Comparison of ENCODE assay signal across 18 cellular contexts in the genomic region with DNA sequence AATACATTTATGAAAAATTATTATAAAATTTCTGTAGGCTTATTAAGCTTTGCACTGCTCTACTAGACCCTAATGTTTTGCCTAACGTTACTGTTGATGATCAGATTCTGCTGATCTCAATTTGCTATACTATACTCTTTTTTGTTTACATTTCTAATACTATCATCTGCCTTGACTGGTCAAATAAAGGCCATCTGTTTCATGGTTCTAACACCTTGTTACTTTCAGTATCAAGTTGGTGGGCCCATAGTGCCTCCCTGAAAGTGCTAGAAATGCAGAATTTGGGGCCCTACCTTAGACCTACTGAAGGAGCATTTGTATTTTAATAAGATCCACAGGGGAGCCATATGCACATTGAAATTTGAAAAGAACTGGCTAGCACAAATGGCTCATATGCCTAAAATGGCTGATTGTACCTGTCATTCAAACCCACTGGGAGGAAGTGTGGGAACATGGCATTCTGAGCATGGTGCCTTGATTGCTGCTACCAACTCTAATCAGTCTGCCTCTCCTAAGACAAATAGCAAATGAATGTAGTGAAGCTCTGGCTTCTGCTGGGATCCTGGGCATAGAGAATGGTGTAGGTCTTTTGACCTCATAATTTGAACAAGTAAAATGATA.
"Had no signal": no experiment of that assay in that cellular context is flagged by ENCODE, and none has a peak within 500 bp of the region (broad histone marks: within the 10 kb centered on the region; RNA-seq: fewer than 3 reads in every experiment).

No MANE protein-coding gene starts in this region.

- H3K27me3 ChIP-seq: body of pancreas, cardiac muscle cell, heart left ventricle, upper lobe of right lung had no signal

- DNase-seq: activated CD4-positive, alpha-beta memory T cell treated with anti-CD3 and anti-CD28 coated beads for 36 hours; activated CD4-positive, alpha-beta T cell treated with anti-CD3 and anti-CD28 coated beads for 48 hours; activated effector memory CD4-positive, alpha-beta T cell treated with Interleukin-2 at 50 U/mL for 16 hours; activated naive CD4-positive, alpha-beta T cell treated with anti-CD3 and anti-CD28 coated beads for 36 hours; activated naive CD8-positive, alpha-beta T cell treated with anti-CD3 and anti-CD28 coated beads, Interleukin-2, amount 10 ng/mL, durations not matched to agents 7 days and 5 days; activated T-cell treated with anti-CD3 and anti-CD28 coated beads, Interleukin-2, amount 50 U/mL, for 72 hours; body of pancreas; heart left ventricle; left ventricle myocardium superior; mammary epithelial cell; natural killer cell; retina; stimulated activated CD4-positive, alpha-beta T cell treated with anti-CD3 and anti-CD28 coated beads, Interleukin-4, amount 100 ng/mL, for 1 hour; stimulated activated naive CD4-positive, alpha-beta T cell treated with Interleukin-2 at 50 U/mL for 16 hours; T-helper 17 cell; upper lobe of right lung had no signal

- H3K9me3 ChIP-seq: body of pancreas, heart left ventricle, thoracic aorta, upper lobe of right lung had no signal

- H3K36me3 ChIP-seq: cardiac muscle cell, heart left ventricle, thoracic aorta, upper lobe of right lung had no signal

- ATAC-seq: activated T-cell treated with anti-CD3 and anti-CD28 coated beads, Interleukin-2, amount 50 U/mL, for 72 hours; body of pancreas; heart left ventricle; left ventricle myocardium superior; natural killer cell; T-helper 17 cell; upper lobe of right lung had no signal

- H3K4me1 ChIP-seq: body of pancreas, heart left ventricle, upper lobe of right lung had no signal

- H3K4me3 ChIP-seq: body of pancreas, cardiac muscle cell, heart left ventricle, thoracic aorta, upper lobe of right lung had no signal

- H3K27ac ChIP-seq: body of pancreas, cardiac muscle cell, heart left ventricle, thoracic aorta, upper lobe of right lung had no signal
